ENCODE assay signal across 19 cellular contexts in the genomic region with DNA sequence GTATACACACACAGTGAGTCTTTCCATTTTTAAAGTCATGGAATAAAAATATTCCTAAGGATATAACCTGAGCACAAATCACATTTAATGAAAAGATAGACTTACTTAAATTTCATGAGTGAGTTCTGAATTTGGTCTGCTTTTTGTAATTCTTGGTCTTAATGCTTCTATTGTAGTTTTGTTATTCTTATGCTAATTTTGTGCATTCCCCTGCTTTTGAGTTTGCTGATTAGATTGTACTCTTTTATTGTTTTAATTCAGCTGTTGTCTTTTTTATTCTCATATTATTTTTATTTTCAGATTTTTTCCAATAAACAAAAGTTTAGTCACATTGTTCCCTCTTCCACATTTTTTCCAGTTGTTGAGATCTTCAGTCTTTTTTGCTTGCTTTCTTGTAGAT.
DNase-seq lines count a peak whose midpoint lies in the region; ATAC-seq and TF ChIP-seq lines count a peak whose summit lies in the region.
"Had no signal": no experiment of that assay in that cellular context is flagged by ENCODE, and none has a peak within 500 bp of the region (broad histone marks: within the 10 kb centered on the region; RNA-seq: fewer than 3 reads in every experiment).

No MANE protein-coding gene starts in this region.

- H3K4me3 ChIP-seq in left ventricle myocardium inferior, result no peak overlapping the region
- H3K4me3 ChIP-seq in heart right ventricle, result no peak overlapping the region
- H3K4me3 ChIP-seq in HUES64 (ENCODE audit: low read length), result no peak overlapping the region
- peak overlapping the region; percentile 22 for H3K4me3 ChIP-seq in iPS-18a (ENCODE audit: low read length)
- H3K4me3 ChIP-seq: BLaER1, HAP-1 had no signal

- peaks cover 14% of the 10 kb centered on the region for H3K4me1 Mint-ChIP-seq in activated CD4-positive, alpha-beta T cell treated with anti-CD3 and anti-CD28 coated beads, Interleukin-2, amount 10 ng/mL, durations not matched to agents 7 days and 5 days

- no peak overlapping the region for H3K4me3 Mint-ChIP-seq in activated CD4-positive, alpha-beta T cell treated with anti-CD3 and anti-CD28 coated beads, Interleukin-2, amount 10 ng/mL, durations not matched to agents 7 days and 5 days
- H3K4me3 Mint-ChIP-seq: B cell; CD4-positive, CD25-positive, alpha-beta regulatory T cell; CD8-positive, alpha-beta T cell; HFFc6 had no signal

- H3K27ac Mint-ChIP-seq in activated CD4-positive, alpha-beta T cell treated with anti-CD3 and anti-CD28 coated beads, Interleukin-2, amount 10 ng/mL, durations not matched to agents 7 days and 5 days, result no peak overlapping the region
- H3K27ac Mint-ChIP-seq: B cell; CD4-positive, CD25-positive, alpha-beta regulatory T cell; CD8-positive, alpha-beta T cell; HFFc6 had no signal

- H3K9ac ChIP-seq in HUES64 (ENCODE audit: low read depth, low read length) (no peak overlapping the region), iPS-18a (ENCODE audit: low read length) (no peak overlapping the region)
- H3K9ac ChIP-seq: BLaER1 had no signal

- ATAC-seq in heart right ventricle (no peak), HG02678 (IDR thresholded peaks at IDR 0.05; ENCODE audit: unreplicated experiment) (no peak), HG02610 (IDR thresholded peaks at IDR 0.05; ENCODE audit: unreplicated experiment) (no peak)
- ATAC-seq: CD8-positive, alpha-beta T cell had no signal

- CTCF ChIA-PET in activated CD4-positive, alpha-beta T cell treated with anti-CD3 and anti-CD28 coated beads, Interleukin-2, amount 10 ng/mL, durations not matched to agents 7 days and 5 days (lab: Charles Lee), result no interaction called here

- H3K27me3 ChIP-seq in left ventricle myocardium inferior (ENCODE audit: low read depth), result no peaks in the 10 kb centered on the region
- no peaks in the 10 kb centered on the region for H3K27me3 ChIP-seq in heart right ventricle
- H3K27me3 ChIP-seq in HUES64 (ENCODE audit: insufficient read depth, low read length), result no peaks in the 10 kb centered on the region
- H3K27me3 ChIP-seq in iPS-18a (ENCODE audit: control insufficient read depth, insufficient read depth, low read length), result no peaks in the 10 kb centered on the region
- H3K27me3 ChIP-seq: BLaER1 had no signal

- POLR2A ChIA-PET in activated CD4-positive, alpha-beta T cell treated with anti-CD3 and anti-CD28 coated beads, Interleukin-2, amount 10 ng/mL, durations not matched to agents 7 days and 5 days (lab: Charles Lee), result no interaction called here

- H3K9me3 Mint-ChIP-seq in activated CD4-positive, alpha-beta T cell treated with anti-CD3 and anti-CD28 coated beads, Interleukin-2, amount 10 ng/mL, durations not matched to agents 7 days and 5 days, result no peaks in the 10 kb centered on the region
- H3K9me3 Mint-ChIP-seq: CD4-positive, CD25-positive, alpha-beta regulatory T cell; CD8-positive, alpha-beta T cell; HFFc6 had no signal

- no peaks in the 10 kb centered on the region for H3K27me3 Mint-ChIP-seq in activated CD4-positive, alpha-beta T cell treated with anti-CD3 and anti-CD28 coated beads, Interleukin-2, amount 10 ng/mL, durations not matched to agents 7 days and 5 days
- H3K27me3 Mint-ChIP-seq: B cell; CD4-positive, CD25-positive, alpha-beta regulatory T cell had no signal

- no peak for TF ChIP-seq CTCF in left ventricle myocardium inferior (IDR thresholded peaks at IDR 0.05; ENCODE audit: borderline replicate concordance)
- TF ChIP-seq CTCF in heart right ventricle (IDR thresholded peaks at IDR 0.05), result no peak

- DNase-seq in left ventricle myocardium inferior (no peak), heart right ventricle (no peak)
- no peak for DNase-seq in stimulated activated naive CD4-positive, alpha-beta T cell treated with Interleukin-2 at 50 U/mL for 16 hours (lab: John Stamatoyannopoulos, UW)
- no peak for DNase-seq in activated CD4-positive, alpha-beta T cell treated with anti-CD3 and anti-CD28 coated beads, Interleukin-2, amount 10 ng/mL, durations not matched to agents 7 days and 5 days
- DNase-seq: Caco-2; CD4-positive, CD25-positive, alpha-beta regulatory T cell; CD8-positive, alpha-beta T cell; DMS153; DND-41; HFFc6 had no signal

- H3K9me3 ChIP-seq in left ventricle myocardium inferior (replicated peaks) (no peaks in the 10 kb centered on the region), heart right ventricle (no peaks in the 10 kb centered on the region), HUES64 (ENCODE audit: insufficient read depth, low read depth, low read length) (no peaks in the 10 kb centered on the region), iPS-18a (ENCODE audit: control insufficient read depth, low read depth, low read length) (no peaks in the 10 kb centered on the region)
- H3K9me3 ChIP-seq: BLaER1, Caco-2, HAP-1 had no signal

- H3K36me3 ChIP-seq in left ventricle myocardium inferior (no peaks in the 10 kb centered on the region), heart right ventricle (no peaks in the 10 kb centered on the region), HUES64 (ENCODE audit: insufficient read depth, low read length) (no peaks in the 10 kb centered on the region), iPS-18a (ENCODE audit: control insufficient read depth, low read depth, low read length) (no peaks in the 10 kb centered on the region)
- H3K36me3 ChIP-seq: BLaER1, HAP-1 had no signal

- intact Hi-C loops in left ventricle myocardium inferior (cut with micrococcal nuclease), result no loop called here
- intact Hi-C loops in heart right ventricle (cut with DNase I), result loop anchor here in 2 of 10 donors (5.0 kb wide), 1 partner anchor 62 kb away; no protein-coding TSS in a partner anchor

- H3K27ac ChIP-seq in left ventricle myocardium inferior (replicated peaks), result peak overlapping the region; percentile 78
- no peak overlapping the region for H3K27ac ChIP-seq in heart right ventricle
- H3K27ac ChIP-seq in HUES64 (ENCODE audit: low read depth, low read length), result peak overlapping the region; percentile 36; the same call in 1 of the 2 replicates
- H3K27ac ChIP-seq in iPS-18a (ENCODE audit: low read length), result no peak overlapping the region
- H3K27ac ChIP-seq: 22Rv1, BLaER1, C4-2B had no signal

- H3K4me1 ChIP-seq in left ventricle myocardium inferior, result peaks cover 51% of the 10 kb centered on the region
- peaks cover 0 to 31% (median 13%) of the 10 kb centered on the region in 9 donors for H3K4me1 ChIP-seq in heart right ventricle
- peaks cover 62% of the 10 kb centered on the region for H3K4me1 ChIP-seq in HUES64 (ENCODE audit: insufficient read depth, low read length)
- H3K4me1 ChIP-seq in iPS-18a (ENCODE audit: control insufficient read depth, low read depth, low read length), result peaks cover 45% of the 10 kb centered on the region
- H3K4me1 ChIP-seq: BLaER1, Caco-2 had no signal

- no peaks in the 10 kb centered on the region for H3K36me3 Mint-ChIP-seq in activated CD4-positive, alpha-beta T cell treated with anti-CD3 and anti-CD28 coated beads, Interleukin-2, amount 10 ng/mL, durations not matched to agents 7 days and 5 days (ENCODE audit: low read depth)

Comparison
In these comparisons a context has a peak if more than half of its experiments do, and no peak if none do; other contexts are left out.
1. H3K27ac ChIP-seq: peak in left ventricle myocardium inferior (single experiment) and HUES64 (single experiment); none in heart right ventricle (0 of 10) and iPS-18a (single experiment).